ENCODE assay signal across 19 cellular contexts in the genomic region with DNA sequence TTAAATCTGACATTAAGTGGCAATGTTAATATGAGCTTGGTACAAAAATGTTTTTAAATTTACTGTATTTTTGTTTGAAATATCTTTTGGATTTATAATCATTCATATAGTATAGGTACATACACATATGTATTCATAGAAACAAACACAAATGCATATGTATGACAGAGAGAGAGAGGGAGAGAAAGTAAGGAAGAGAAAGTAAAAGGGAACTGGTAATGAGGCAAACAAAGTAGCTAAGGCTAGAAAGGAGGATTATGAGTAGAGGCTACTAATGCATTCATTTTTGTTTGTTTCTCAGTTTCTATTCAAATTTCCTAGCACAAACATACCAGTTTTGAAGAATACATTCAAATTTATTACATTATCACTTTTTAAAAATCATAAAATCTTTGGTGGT.
A peak's percentile ranks its signal among the peaks of the same experiment; 100 is the strongest.
DNase-seq lines count a peak whose midpoint lies in the region; ATAC-seq, FAIRE-seq and TF ChIP-seq lines count a peak whose summit lies in the region.
"Had no signal": no experiment of that assay in that cellular context is flagged by ENCODE, and none has a peak within 500 bp of the region (broad histone marks: within the 10 kb centered on the region; RNA-seq: fewer than 3 reads in every experiment).

No MANE protein-coding gene starts in this region.

- no peaks in the 10 kb centered on the region for H3K79me2 ChIP-seq in GM23248 (ENCODE audit: insufficient read depth)
- H3K79me2 ChIP-seq in K562 (ENCODE audit: control insufficient read depth, insufficient read depth, low read length) = no peaks in the 10 kb centered on the region
- no peaks in the 10 kb centered on the region for H3K79me2 ChIP-seq in smooth muscle cell (ENCODE audit: low read depth)
- H3K79me2 ChIP-seq in GM23338 (replicated peaks; ENCODE audit: insufficient read depth) = no peaks in the 10 kb centered on the region

- POLR2A ChIA-PET in K562 (lab: Yijun Ruan, JAX) = interaction anchor here (1.0 kb wide), 1 partner anchor 50 kb away, joined by 3 read pairs; no protein-coding TSS in a partner anchor
- POLR2A ChIA-PET in Caco-2 (lab: Charles Lee) = no interaction called here

- in situ Hi-C loops in GM23248 (cut with MboI) = no loop called here
- in situ Hi-C loops in K562 (cut with MboI) = no loop called here

- no peak for DNase-seq in GM23248
- peak; percentile 13 for DNase-seq in NOMO-1 treated with dmso at 0.1 percent for 144 hours (lab: John Stamatoyannopoulos, UW; ENCODE audit: unreplicated experiment)
- no peak for DNase-seq in K562 (ENCODE audit: extremely low read depth in 1 of 4, low spot score in 3 of 4)
- no peak for DNase-seq in smooth muscle cell (lab: John Stamatoyannopoulos, UW; ENCODE audit: unreplicated experiment)
- DNase-seq in Caco-2 = no peak
- no peak for DNase-seq in GM23338 (ENCODE audit: low spot score)
- no peak for DNase-seq in NAMALWA (ENCODE audit: low spot score)
- DNase-seq in activated effector memory CD4-positive, alpha-beta T cell treated with Interleukin-2 at 50 U/mL for 16 hours = no peak
- DNase-seq: C1 segment of cervical spinal cord; CD8-positive, alpha-beta memory T cell; MG63; NCI-H1105 treated with DMSO at 0.1 percent for 48 hours; NCI-H1694 treated with DMSO at 0.1 percent for 48 hours; NCI-H510A; NCI-H748 treated with DMSO at 0.1 percent for 48 hours; NK-92 treated with Interleukin-12 subunit alpha and Interleukin-12 subunit beta, amount 100 ng/mL, for 24 hours had no signal

- no peak for FAIRE-seq in K562 (lab: Jason Lieb, UNC)
- FAIRE-seq: D721Med had no signal

- H3K9me3 Mint-ChIP-seq in Caco-2 (ENCODE audit: unreplicated experiment) (no peaks in the 10 kb centered on the region), GM23338 (peaks cover 4% of the 10 kb centered on the region; the same call in 1 of the 3 replicates)

- H3K36me3 ChIP-seq in GM23248 (ENCODE audit: low read depth) (no peaks in the 10 kb centered on the region), K562 (ENCODE audit: control insufficient read depth, insufficient read depth, low read length) (no peaks in the 10 kb centered on the region), smooth muscle cell (ENCODE audit: low read depth) (no peaks in the 10 kb centered on the region), Caco-2 (ENCODE audit: control insufficient read depth, insufficient read depth, low read length) (no peaks in the 10 kb centered on the region), GM23338 (ENCODE audit: insufficient read depth) (no peaks in the 10 kb centered on the region)
- H3K36me3 ChIP-seq: MG63, SJSA1 had no signal

- TF ChIP-seq EP300 in K562 (IDR thresholded peaks at IDR 0.05; ENCODE audit: low read length) = no peak

- no peak for TF ChIP-seq RAD21 in K562 (CRISPR knock-in tag; conservative IDR thresholded peaks at IDR 0.05 in 1 of 2, IDR thresholded peaks at IDR 0.05 in 1 of 2)

- H3K27ac Mint-ChIP-seq in Caco-2 (ENCODE audit: unreplicated experiment) (no peak overlapping the region), GM23338 (no peak overlapping the region)
- H3K27ac Mint-ChIP-seq: CD8-positive, alpha-beta memory T cell; IgD-negative memory B cell had no signal

- H3K4me1 Mint-ChIP-seq in Caco-2 (ENCODE audit: low read depth, unreplicated experiment) (no peaks in the 10 kb centered on the region), GM23338 (no peaks in the 10 kb centered on the region)
- H3K4me1 Mint-ChIP-seq: CD8-positive, alpha-beta memory T cell; IgD-negative memory B cell had no signal

- TF ChIP-seq POLR2A in K562 (conservative IDR thresholded peaks at IDR 0.05) = no peak

- H3K4me3 ChIP-seq in GM23248 (peak overlapping the region; percentile 44; the same call in 1 of the 2 replicates), K562 (no peak overlapping the region), smooth muscle cell (no peak overlapping the region), Caco-2 (ENCODE audit: low read depth, low read length) (no peak overlapping the region), GM23338 (no peak overlapping the region)
- H3K4me3 ChIP-seq: MG63, SJSA1 had no signal

- H2AFZ ChIP-seq in GM23248 (peak overlapping the region; percentile 22; the same call in 1 of the 2 replicates), K562 (ENCODE audit: low read depth, low read length) (peak overlapping the region; percentile 30), smooth muscle cell (ENCODE audit: low read depth) (peak overlapping the region; percentile 49), GM23338 (no peak overlapping the region)

- H4K20me1 ChIP-seq in GM23248 (ENCODE audit: insufficient read depth) (0 out of 2 replicates have a peak, but pooled peaks cover 3% of the 10 kb centered on the region), K562 (replicated peaks; ENCODE audit: control insufficient read depth, insufficient read depth, low read length) (no peaks in the 10 kb centered on the region), smooth muscle cell (ENCODE audit: low read depth) (no peaks in the 10 kb centered on the region), GM23338 (replicated peaks; ENCODE audit: insufficient read depth) (no peaks in the 10 kb centered on the region)

- H3F3A ChIP-seq in GM23248 (ENCODE audit: insufficient read depth) = peaks cover 10% of the 10 kb centered on the region; the same call in 1 of the 2 replicates
- H3F3A ChIP-seq in smooth muscle cell (ENCODE audit: low read depth) = no peaks in the 10 kb centered on the region
- no peaks in the 10 kb centered on the region for H3F3A ChIP-seq in GM23338 (replicated peaks; ENCODE audit: low read depth)

- no peaks in the 10 kb centered on the region for H3K9me1 ChIP-seq in K562 (ENCODE audit: control insufficient read depth, insufficient read depth, low read length)

- H3K27me3 Mint-ChIP-seq in Caco-2 (ENCODE audit: insufficient read depth, unreplicated experiment) (peaks cover 9% of the 10 kb centered on the region), GM23338 (ENCODE audit: insufficient read depth, low read depth, poor library complexity) (no peaks in the 10 kb centered on the region)
- H3K27me3 Mint-ChIP-seq: IgD-negative memory B cell had no signal

- H3K27ac ChIP-seq in GM23248 = no peak overlapping the region
- no peak overlapping the region for H3K27ac ChIP-seq in K562 (ENCODE audit: extremely low read depth, low read depth, low read length)
- no peak overlapping the region for H3K27ac ChIP-seq in smooth muscle cell (ENCODE audit: low read depth)
- no peak overlapping the region for H3K27ac ChIP-seq in GM23338 (ENCODE audit: low read depth)
- H3K27ac ChIP-seq: SJSA1 had no signal

- BruUV-seq in K562 (replicated peaks; lab: Mats Ljungman, UMichigan) (no TSS peak), Caco-2 (replicated peaks; lab: Mats Ljungman, UMichigan) (no TSS peak)

- H3K4me3 Mint-ChIP-seq in Caco-2 (ENCODE audit: unreplicated experiment) (no peak overlapping the region), GM23338 (no peak overlapping the region)
- H3K4me3 Mint-ChIP-seq: CD8-positive, alpha-beta memory T cell; IgD-negative memory B cell had no signal

- CTCF ChIA-PET in K562 (lab: Yijun Ruan, JAX; ENCODE audit: low intra/inter-chr PET ratio) (no interaction called here), Caco-2 (lab: Charles Lee) (no interaction called here)

- H3K9ac ChIP-seq in GM23248 (no peak overlapping the region), K562 (ENCODE audit: insufficient read depth in 1 of 2, low read depth in 2 of 2, low read length in 2 of 2) (no peak overlapping the region), smooth muscle cell (ENCODE audit: low read depth) (no peak overlapping the region)

- H3K4me2 ChIP-seq in GM23248 (ENCODE audit: unreplicated experiment) = peak overlapping the region; percentile 21
- H3K4me2 ChIP-seq in K562 (ENCODE audit: insufficient read depth, low read length) = no peak overlapping the region
- H3K4me2 ChIP-seq in smooth muscle cell = no peak overlapping the region
- H3K4me2 ChIP-seq in GM23338 = no peak overlapping the region

- peak; percentile 57; the same call in 1 of the 3 replicates for ATAC-seq in K562
- no peak for ATAC-seq in GM23338

- intact Hi-C loops in K562 (cut with micrococcal nuclease) (no loop called here), Caco-2 (cut with micrococcal nuclease; ENCODE audit: unreplicated experiment) (no loop called here)

- H3K36me3 Mint-ChIP-seq in Caco-2 (ENCODE audit: insufficient read depth, unreplicated experiment) (no peaks in the 10 kb centered on the region), GM23338 (ENCODE audit: low read depth) (peaks cover 3% of the 10 kb centered on the region; the same call in 1 of the 3 replicates)
- H3K36me3 Mint-ChIP-seq: CD8-positive, alpha-beta memory T cell; IgD-negative memory B cell had no signal

- no peak for TF ChIP-seq CTCF in K562 (IDR thresholded peaks at IDR 0.05 in 2 of 3, conservative IDR thresholded peaks at IDR 0.05 in 1 of 3; ENCODE audit: insufficient read depth in 2 of 3, low read depth in 1 of 3, low read length in 3 of 3)
- TF ChIP-seq CTCF in smooth muscle cell (IDR thresholded peaks at IDR 0.05; ENCODE audit: borderline replicate concordance, insufficient read depth, poor library complexity, severe bottlenecking) = no peak
- TF ChIP-seq CTCF in Caco-2 (IDR thresholded peaks at IDR 0.05; ENCODE audit: insufficient read depth in 1 of 2, low read depth in 1 of 2, low read length in 1 of 2, severe bottlenecking in 1 of 2, unreplicated experiment in 1 of 2) = no peak
- no peak for TF ChIP-seq CTCF in GM23338 (conservative IDR thresholded peaks at IDR 0.05; ENCODE audit: low read depth in 2 of 2)

- H3K4me1 ChIP-seq in GM23248 (ENCODE audit: insufficient read depth) (peaks cover 15% of the 10 kb centered on the region), K562 (replicated peaks in 1 of 2; ENCODE audit: control insufficient read depth in 2 of 2, insufficient read depth in 2 of 2, low read length in 2 of 2) (no peaks in the 10 kb centered on the region), smooth muscle cell (ENCODE audit: low read depth) (no peaks in the 10 kb centered on the region), Caco-2 (no peaks in the 10 kb centered on the region), GM23338 (ENCODE audit: insufficient read depth) (no peaks in the 10 kb centered on the region)
- H3K4me1 ChIP-seq: SJSA1 had no signal

- H3K27me3 ChIP-seq in GM23248 (replicated peaks; ENCODE audit: insufficient read depth) (no peaks in the 10 kb centered on the region), K562 (ENCODE audit: control insufficient read depth in 2 of 2, insufficient read depth in 2 of 2, low read length in 2 of 2) (no peaks in the 10 kb centered on the region), smooth muscle cell (ENCODE audit: low read depth) (no peaks in the 10 kb centered on the region), Caco-2 (replicated peaks; ENCODE audit: control insufficient read depth, insufficient read depth, low read length) (no peaks in the 10 kb centered on the region), GM23338 (ENCODE audit: insufficient read depth) (no peaks in the 10 kb centered on the region)
- H3K27me3 ChIP-seq: MG63, SJSA1 had no signal

- H3K9me3 ChIP-seq in GM23248 (ENCODE audit: low read depth) = no peaks in the 10 kb centered on the region
- H3K9me3 ChIP-seq in K562 (replicated peaks; ENCODE audit: control insufficient read depth, insufficient read depth, low read depth, low read length) = no peaks in the 10 kb centered on the region
- no peaks in the 10 kb centered on the region for H3K9me3 ChIP-seq in smooth muscle cell (replicated peaks; ENCODE audit: low read depth)
- H3K9me3 ChIP-seq in Caco-2 = no peaks in the 10 kb centered on the region
- H3K9me3 ChIP-seq: MG63, SJSA1 had no signal

- H3K9me2 ChIP-seq in GM23248 (ENCODE audit: insufficient read depth) (no peaks in the 10 kb centered on the region), GM23338 (ENCODE audit: insufficient read depth) (no peaks in the 10 kb centered on the region)
